In the genomic region with DNA sequence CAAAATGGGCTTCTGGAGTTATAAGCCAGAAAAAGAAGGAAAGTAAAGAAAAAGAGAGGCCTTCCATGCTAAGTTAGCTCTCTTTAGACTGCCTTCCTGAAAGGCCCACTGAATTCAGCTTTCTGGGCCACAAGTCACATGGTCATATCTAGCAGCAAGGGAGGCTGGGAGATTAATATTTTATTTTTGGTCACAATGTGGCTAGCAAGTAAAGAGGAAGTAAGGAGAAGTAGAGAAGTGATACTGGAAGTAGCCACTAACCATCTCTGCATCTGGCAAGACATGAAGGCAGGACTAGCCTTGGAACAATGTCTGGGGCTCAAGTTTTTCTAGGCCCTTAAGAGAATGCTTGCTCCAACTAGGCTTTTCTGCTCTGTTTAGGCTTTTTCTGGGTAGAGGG, we compare ENCODE assay signal across 17 cellular contexts.
DNase-seq lines count a peak whose midpoint lies in the region; ATAC-seq lines count a peak whose summit lies in the region.
"Had no signal": no experiment of that assay in that cellular context is flagged by ENCODE, and none has a peak within 500 bp of the region (broad histone marks: within the 10 kb centered on the region; RNA-seq: fewer than 3 reads in every experiment).

No MANE protein-coding gene starts in this region.

- H3K36me3 Mint-ChIP-seq in stimulated activated memory B cell treated with anti-CD40 and anti-IgM and Interleukin-4, amounts not matched to agents 10 μg/mL and 1 μg/mL and 100 μg/mL, for 72 hours = peaks cover 15% of the 10 kb centered on the region
- no peaks in the 10 kb centered on the region for H3K36me3 Mint-ChIP-seq in activated T-helper 17 cell treated with anti-CD3 and anti-CD28 coated beads, Interleukin-2, amount 50 U/mL, for 72 hours (ENCODE audit: low read depth)

- H3K9me3 Mint-ChIP-seq in stimulated activated memory B cell treated with anti-CD40 and anti-IgM and Interleukin-4, amounts not matched to agents 10 μg/mL and 1 μg/mL and 100 μg/mL, for 72 hours = peaks cover 3% of the 10 kb centered on the region
- no peaks in the 10 kb centered on the region for H3K9me3 Mint-ChIP-seq in activated T-helper 17 cell treated with anti-CD3 and anti-CD28 coated beads, Interleukin-2, amount 50 U/mL, for 72 hours
- H3K9me3 Mint-ChIP-seq: activated CD4-positive, alpha-beta T cell treated with anti-CD3 and anti-CD28 coated beads, Interleukin-2, amount 10 ng/mL, durations not matched to agents 7 days and 5 days had no signal

- no peaks in the 10 kb centered on the region for H3K36me3 ChIP-seq in MG63
- H3K36me3 ChIP-seq: breast epithelium had no signal

- ATAC-seq in GM18873 (IDR thresholded peaks at IDR 0.05; ENCODE audit: low FRiP score, unreplicated experiment) (peak; percentile 61), HG02981 (IDR thresholded peaks at IDR 0.05; ENCODE audit: unreplicated experiment) (peak; percentile 53), GM18520 (IDR thresholded peaks at IDR 0.05; ENCODE audit: unreplicated experiment) (no peak)
- peak; percentile 39 for ATAC-seq in stimulated activated memory B cell treated with anti-CD40 and anti-IgM and Interleukin-4, amounts not matched to agents 10 μg/mL and 1 μg/mL and 100 μg/mL, for 72 hours
- ATAC-seq in activated T-helper 17 cell treated with anti-CD3 and anti-CD28 coated beads, Interleukin-2, amount 50 U/mL, for 72 hours (replicated peaks) = no peak

- DNase-seq in NOMO-1 treated with dmso at 0.1 percent for 144 hours (lab: John Stamatoyannopoulos, UW; ENCODE audit: unreplicated experiment) (peak; percentile 63), MG63 (no peak)
- DNase-seq: activated CD4-positive, alpha-beta T cell treated with anti-CD3 and anti-CD28 coated beads, Interleukin-2, amount 10 ng/mL, durations not matched to agents 7 days and 5 days; activated effector memory CD4-positive, alpha-beta T cell treated with Interleukin-2 at 50 U/mL for 16 hours; COR-L47; GOT3; hippocampal formation; stimulated activated CD4-positive, alpha-beta T cell treated with anti-CD3 and anti-CD28 coated beads, Interleukin-1b, Interleukin-23, amount 100 ng/mL, for 48 hours; stimulated activated naive CD4-positive, alpha-beta T cell had no signal

- H3K27ac Mint-ChIP-seq in stimulated activated memory B cell treated with anti-CD40 and anti-IgM and Interleukin-4, amounts not matched to agents 10 μg/mL and 1 μg/mL and 100 μg/mL, for 72 hours = no peak overlapping the region
- no peak overlapping the region for H3K27ac Mint-ChIP-seq in activated T-helper 17 cell treated with anti-CD3 and anti-CD28 coated beads, Interleukin-2, amount 50 U/mL, for 72 hours
- H3K27ac Mint-ChIP-seq: activated CD4-positive, alpha-beta T cell treated with anti-CD3 and anti-CD28 coated beads, Interleukin-2, amount 10 ng/mL, durations not matched to agents 7 days and 5 days; progenitor cell of endocrine pancreas had no signal

- H3K4me1 Mint-ChIP-seq in stimulated activated memory B cell treated with anti-CD40 and anti-IgM and Interleukin-4, amounts not matched to agents 10 μg/mL and 1 μg/mL and 100 μg/mL, for 72 hours = peaks cover 19% of the 10 kb centered on the region
- H3K4me1 Mint-ChIP-seq in activated T-helper 17 cell treated with anti-CD3 and anti-CD28 coated beads, Interleukin-2, amount 50 U/mL, for 72 hours = peaks cover 6% of the 10 kb centered on the region

- H3K27me3 ChIP-seq in MG63 = no peaks in the 10 kb centered on the region
- H3K27me3 ChIP-seq: breast epithelium had no signal

- no peak overlapping the region for H3K4me3 Mint-ChIP-seq in stimulated activated memory B cell treated with anti-CD40 and anti-IgM and Interleukin-4, amounts not matched to agents 10 μg/mL and 1 μg/mL and 100 μg/mL, for 72 hours
- H3K4me3 Mint-ChIP-seq in activated T-helper 17 cell treated with anti-CD3 and anti-CD28 coated beads, Interleukin-2, amount 50 U/mL, for 72 hours = no peak overlapping the region
- H3K4me3 Mint-ChIP-seq: activated CD4-positive, alpha-beta T cell treated with anti-CD3 and anti-CD28 coated beads, Interleukin-2, amount 10 ng/mL, durations not matched to agents 7 days and 5 days had no signal

- H3K9me3 ChIP-seq in MG63 = no peaks in the 10 kb centered on the region
- H3K9me3 ChIP-seq: breast epithelium had no signal

- H3K27me3 Mint-ChIP-seq in stimulated activated memory B cell treated with anti-CD40 and anti-IgM and Interleukin-4, amounts not matched to agents 10 μg/mL and 1 μg/mL and 100 μg/mL, for 72 hours = no peaks in the 10 kb centered on the region
- H3K27me3 Mint-ChIP-seq in activated T-helper 17 cell treated with anti-CD3 and anti-CD28 coated beads, Interleukin-2, amount 50 U/mL, for 72 hours = no peaks in the 10 kb centered on the region
- H3K27me3 Mint-ChIP-seq: activated CD4-positive, alpha-beta T cell treated with anti-CD3 and anti-CD28 coated beads, Interleukin-2, amount 10 ng/mL, durations not matched to agents 7 days and 5 days; progenitor cell of endocrine pancreas had no signal

- H3K4me3 ChIP-seq in MG63 = no peak overlapping the region
- H3K4me3 ChIP-seq: breast epithelium, lung had no signal

Comparison
In these comparisons a context has a peak if more than half of its experiments do, and no peak if none do; other contexts are left out.
1. ATAC-seq: peak in GM18873 (single experiment), HG02981 (single experiment) and stimulated activated memory B cell treated with anti-CD40 and anti-IgM and Interleukin-4, amounts not matched to agents 10 μg/mL and 1 μg/mL and 100 μg/mL, for 72 hours (single experiment); none in GM18520 (single experiment) and activated T-helper 17 cell treated with anti-CD3 and anti-CD28 coated beads, Interleukin-2, amount 50 U/mL, for 72 hours (single experiment).